In genomic region chr9:4297795-4298254, GRCh38 we compare ENCODE assay signal across 1 cellular context.
TF ChIP-seq lines count a peak whose summit lies in the region.

No MANE protein-coding gene starts in this region.

TF ChIP-seq in HepG2, 621 proteins besides CTCF, POLR2A, EP300 and RAD21 (continued from another document and continues in another):
- TF ChIP-seq ZFP91 (CRISPR knock-in tag; IDR thresholded peaks at IDR 0.05; ENCODE audit: borderline replicate concordance) (peak; percentile 65; the same call in 1 of the 2 replicates), DNMT3B (CRISPR knock-in tag; conservative IDR thresholded peaks at IDR 0.05) (no peak), ZKSCAN8 (CRISPR knock-in tag; IDR thresholded peaks at IDR 0.05; ENCODE audit: borderline replicate concordance) (no peak), HMGXB4 (CRISPR knock-in tag; IDR thresholded peaks at IDR 0.05; ENCODE audit: borderline replicate concordance in 1 of 2, low read depth in 1 of 2) (peak in 1 of 2 experiments; percentile 39; a peak in 1 of 4 replicates), CENPBD1 (CRISPR knock-in tag; IDR thresholded peaks at IDR 0.05; ENCODE audit: borderline replicate concordance, low read depth) (no peak), MEIS2 (CRISPR knock-in tag; IDR thresholded peaks at IDR 0.05) (no peak), TARDBP (CRISPR knock-in tag; IDR thresholded peaks at IDR 0.05) (no peak), ATM (IDR thresholded peaks at IDR 0.05; ENCODE audit: borderline replicate concordance) (no peak), MYNN (CRISPR knock-in tag; IDR thresholded peaks at IDR 0.05; ENCODE audit: low read depth) (no peak), AKAP8 (CRISPR knock-in tag; IDR thresholded peaks at IDR 0.05) (no peak), SALL1 (CRISPR knock-in tag; IDR thresholded peaks at IDR 0.05) (no peak), ZNF609 (CRISPR knock-in tag; IDR thresholded peaks at IDR 0.05; ENCODE audit: borderline replicate concordance) (no peak), TAF1 (CRISPR knock-in tag; IDR thresholded peaks at IDR 0.05) (no peak; the same call in 1 of the 2 replicates), TBX2 (CRISPR knock-in tag; IDR thresholded peaks at IDR 0.05; ENCODE audit: borderline replicate concordance) (peak; percentile 65), UBTF (CRISPR knock-in tag; IDR thresholded peaks at IDR 0.05) (peak; percentile 70), ZNF543 (CRISPR knock-in tag; IDR thresholded peaks at IDR 0.05) (no peak), KMT2A (CRISPR knock-in tag; IDR thresholded peaks at IDR 0.05) (no peak), SNAPC2 (CRISPR knock-in tag; IDR thresholded peaks at IDR 0.05) (no peak), GRHL1 (CRISPR knock-in tag; conservative IDR thresholded peaks at IDR 0.05) (no peak), KLF16 (CRISPR knock-in tag; IDR thresholded peaks at IDR 0.05) (peak in 1 of 2 experiments; percentile 27; a peak in 1 of 4 replicates), POGK (CRISPR knock-in tag; conservative IDR thresholded peaks at IDR 0.05) (0 out of 2 replicates have a peak, but pooled peaks have one; percentile 47), XBP1 (CRISPR knock-in tag; IDR thresholded peaks at IDR 0.05) (no peak), ZNF772 (CRISPR knock-in tag; IDR thresholded peaks at IDR 0.05) (peak; percentile 39; the same call in 1 of the 2 replicates), ZNF567 (CRISPR knock-in tag; IDR thresholded peaks at IDR 0.05; ENCODE audit: borderline replicate concordance) (no peak), SETDB1 (CRISPR knock-in tag; IDR thresholded peaks at IDR 0.05; ENCODE audit: borderline replicate concordance) (no peak), BRCA1 (CRISPR knock-in tag; IDR thresholded peaks at IDR 0.05) (no peak), IRX3 (CRISPR knock-in tag; IDR thresholded peaks at IDR 0.05; ENCODE audit: borderline replicate concordance, low read depth) (no peak), MAX (IDR thresholded peaks at IDR 0.05) (0 out of 2 replicates have a peak, but pooled peaks have one; percentile 31), ARID3A (IDR thresholded peaks at IDR 0.05; ENCODE audit: low read depth, low read length) (no peak), IRF1 (CRISPR knock-in tag; IDR thresholded peaks at IDR 0.05; ENCODE audit: low read depth) (no peak), ZNF264 (CRISPR knock-in tag; IDR thresholded peaks at IDR 0.05) (no peak), ZFY (CRISPR knock-in tag; IDR thresholded peaks at IDR 0.05) (no peak; the same call in 1 of the 2 replicates), HOXA3 (CRISPR knock-in tag; IDR thresholded peaks at IDR 0.05) (peak; percentile 60; the same call in 1 of the 2 replicates), POLR2G (IDR thresholded peaks at IDR 0.05; ENCODE audit: low read depth, low read length) (no peak), ZNF800 (CRISPR knock-in tag; IDR thresholded peaks at IDR 0.05) (peak; percentile 60; the same call in 1 of the 2 replicates), GMEB1 (CRISPR knock-in tag; IDR thresholded peaks at IDR 0.05; ENCODE audit: borderline replicate concordance) (no peak; the same call in 1 of the 2 replicates)
